ENCODE assay signal across 19 cellular contexts in genomic region chr5:6484446-6484845, GRCh38. TPM values are rescaled to one million over a fixed set of nuclear protein-coding genes. Genes with fewer than 3 reads are reported as not detected.
A peak's percentile ranks its signal among the peaks of the same experiment; 100 is the strongest.
DNase-seq lines count a peak whose midpoint lies in the region; ATAC-seq and TF ChIP-seq lines count a peak whose summit lies in the region.
"Had no signal": no experiment of that assay in that cellular context is flagged by ENCODE, and none has a peak within 500 bp of the region (broad histone marks: within the 10 kb centered on the region; RNA-seq: fewer than 3 reads in every experiment).

No MANE protein-coding gene starts in this region.

- peak; percentile 8 for TF ChIP-seq POLR2A in GM15510 (IDR thresholded peaks at IDR 0.05; ENCODE audit: borderline replicate concordance, extremely low read depth, insufficient read length)

- ATAC-seq in activated CD4-positive, alpha-beta T cell treated with anti-CD3 and anti-CD28 coated beads for 36 hours = no peak
- ATAC-seq in naive thymus-derived CD4-positive, alpha-beta T cell = no peak
- ATAC-seq in stimulated activated effector memory CD8-positive, alpha-beta T cell treated with anti-CD3 and anti-CD28 coated beads, Interleukin-12 subunit alpha, Interleukin-12 subunit beta, amount 100 ng/mL, for 72 hours = no peak
- no peak for ATAC-seq in GM19452 (IDR thresholded peaks at IDR 0.05; ENCODE audit: unreplicated experiment)
- ATAC-seq: K562 had no signal

- peak overlapping the region; percentile 90 for H3K9ac ChIP-seq in KMS-11

- H3K4me3 ChIP-seq in KMS-11 (IDR thresholded peaks at IDR 0.05; ENCODE audit: insufficient read depth, low read depth, low read length) = no peak overlapping the region
- H3K4me3 ChIP-seq in naive thymus-derived CD4-positive, alpha-beta T cell (ENCODE audit: low read length) = no peak overlapping the region
- H3K4me3 ChIP-seq: HAP-1, K562 had no signal

- H3K27me3 Mint-ChIP-seq in activated CD4-positive, alpha-beta T cell treated with anti-CD3 and anti-CD28 coated beads for 36 hours = peaks cover 2% of the 10 kb centered on the region
- H3K27me3 Mint-ChIP-seq in naive thymus-derived CD4-positive, alpha-beta T cell = peaks cover 0 to 15% (median 0%) of the 10 kb centered on the region in 5 donors

- H3K27ac ChIP-seq in KMS-11 = peak overlapping the region; percentile 99
- H3K27ac ChIP-seq in naive thymus-derived CD4-positive, alpha-beta T cell (ENCODE audit: low read depth, low read length) = no peak overlapping the region
- H3K27ac ChIP-seq: HL-60 had no signal

- no peak overlapping the region for H2AFZ ChIP-seq in KMS-11 (ENCODE audit: low read depth)

- H3K4me3 Mint-ChIP-seq in activated CD4-positive, alpha-beta T cell treated with anti-CD3 and anti-CD28 coated beads for 36 hours = no peak overlapping the region
- H3K4me3 Mint-ChIP-seq in naive thymus-derived CD4-positive, alpha-beta T cell = peak overlapping the region in 2 of 10 donors; percentile 8 to 21
- no peak overlapping the region for H3K4me3 Mint-ChIP-seq in stimulated activated effector memory CD8-positive, alpha-beta T cell treated with anti-CD3 and anti-CD28 coated beads, Interleukin-12 subunit alpha, Interleukin-12 subunit beta, amount 100 ng/mL, for 72 hours

- no peaks in the 10 kb centered on the region for H3K36me3 ChIP-seq in KMS-11 (ENCODE audit: insufficient read depth)
- H3K36me3 ChIP-seq in naive thymus-derived CD4-positive, alpha-beta T cell (ENCODE audit: control insufficient read depth in 2 of 3, insufficient read depth in 3 of 3, low read length in 3 of 3) = no peaks in the 10 kb centered on the region
- H3K36me3 ChIP-seq: HAP-1 had no signal

- peaks cover 24% of the 10 kb centered on the region for H3K4me1 Mint-ChIP-seq in activated CD4-positive, alpha-beta T cell treated with anti-CD3 and anti-CD28 coated beads for 36 hours
- H3K4me1 Mint-ChIP-seq in naive thymus-derived CD4-positive, alpha-beta T cell = peaks cover 2 to 30% (median 22%) of the 10 kb centered on the region in 7 donors
- peaks cover 6% of the 10 kb centered on the region for H3K4me1 Mint-ChIP-seq in stimulated activated effector memory CD8-positive, alpha-beta T cell treated with anti-CD3 and anti-CD28 coated beads, Interleukin-12 subunit alpha, Interleukin-12 subunit beta, amount 100 ng/mL, for 72 hours

- no peaks in the 10 kb centered on the region for H4K20me1 ChIP-seq in KMS-11 (ENCODE audit: insufficient read depth)

- TF ChIP-seq CTCF in KMS-11 (conservative IDR thresholded peaks at IDR 0.05; ENCODE audit: low read depth, low read length) = no peak

- H3K27me3 ChIP-seq in KMS-11 (ENCODE audit: insufficient read depth, low read depth) = no peaks in the 10 kb centered on the region
- no peaks in the 10 kb centered on the region for H3K27me3 ChIP-seq in naive thymus-derived CD4-positive, alpha-beta T cell (ENCODE audit: control insufficient read depth in 2 of 2, insufficient read depth in 2 of 2, low read length in 2 of 2)

- CTCF ChIA-PET in activated CD4-positive, alpha-beta T cell treated with anti-CD3 and anti-CD28 coated beads for 36 hours (lab: Charles Lee) = no interaction called here
- CTCF ChIA-PET in naive thymus-derived CD4-positive, alpha-beta T cell (lab: Charles Lee) = interaction anchor here (0.6 kb wide), 1 partner anchor 104 kb away, joined by 4 read pairs; no protein-coding TSS in a partner anchor

- no peaks in the 10 kb centered on the region for H3K9me3 Mint-ChIP-seq in activated CD4-positive, alpha-beta T cell treated with anti-CD3 and anti-CD28 coated beads for 36 hours (ENCODE audit: low read depth)
- H3K9me3 Mint-ChIP-seq in naive thymus-derived CD4-positive, alpha-beta T cell = no peaks in the 10 kb centered on the region
- H3K9me3 Mint-ChIP-seq in stimulated activated effector memory CD8-positive, alpha-beta T cell treated with anti-CD3 and anti-CD28 coated beads, Interleukin-12 subunit alpha, Interleukin-12 subunit beta, amount 100 ng/mL, for 72 hours = no peaks in the 10 kb centered on the region

- POLR2A ChIA-PET in activated CD4-positive, alpha-beta T cell treated with anti-CD3 and anti-CD28 coated beads for 36 hours (lab: Charles Lee) = no interaction called here
- POLR2A ChIA-PET in naive thymus-derived CD4-positive, alpha-beta T cell (lab: Charles Lee) = no interaction called here

- no peak for DNase-seq in activated CD4-positive, alpha-beta T cell treated with anti-CD3 and anti-CD28 coated beads for 36 hours
- no peak for DNase-seq in activated CD4-positive, alpha-beta T cell treated with anti-CD3 and anti-CD28 coated beads for 1 hour
- DNase-seq in naive thymus-derived CD4-positive, alpha-beta T cell = no peak
- DNase-seq in stimulated activated effector memory CD8-positive, alpha-beta T cell treated with anti-CD3 and anti-CD28 coated beads, Interleukin-12 subunit alpha, Interleukin-12 subunit beta, amount 100 ng/mL, for 72 hours (ENCODE audit: low spot score in 2 of 2) = no peak
- no peak for DNase-seq in NCI-H2107 treated with DMSO at 0.1 percent for 48 hours (lab: John Stamatoyannopoulos, UW; ENCODE audit: unreplicated experiment)
- DNase-seq: 8988T, C1 segment of cervical spinal cord, DMS153, NCI-H1092, NCI-H1694, NCI-H2107, NCI-H345, NCI-H69 had no signal

- no peaks in the 10 kb centered on the region for H3K9me3 ChIP-seq in naive thymus-derived CD4-positive, alpha-beta T cell (ENCODE audit: control insufficient read depth in 2 of 3, low read length in 3 of 3)
- H3K9me3 ChIP-seq: HAP-1 had no signal

- peak overlapping the region; percentile 0 for H3K27ac Mint-ChIP-seq in activated CD4-positive, alpha-beta T cell treated with anti-CD3 and anti-CD28 coated beads for 36 hours
- peak overlapping the region in 5 of 9 donors; percentile 8 to 89 (median 82) for H3K27ac Mint-ChIP-seq in naive thymus-derived CD4-positive, alpha-beta T cell
- no peak overlapping the region for H3K27ac Mint-ChIP-seq in stimulated activated effector memory CD8-positive, alpha-beta T cell treated with anti-CD3 and anti-CD28 coated beads, Interleukin-12 subunit alpha, Interleukin-12 subunit beta, amount 100 ng/mL, for 72 hours

- peak overlapping the region; percentile 66 for H3K4me2 ChIP-seq in KMS-11

- intact Hi-C loops in activated CD4-positive, alpha-beta T cell treated with anti-CD3 and anti-CD28 coated beads for 36 hours (cut with DNase I, micrococcal nuclease) = no loop called here
- intact Hi-C loops in naive thymus-derived CD4-positive, alpha-beta T cell (cut with micrococcal nuclease) = no loop called here

- no peaks in the 10 kb centered on the region for H3K36me3 Mint-ChIP-seq in activated CD4-positive, alpha-beta T cell treated with anti-CD3 and anti-CD28 coated beads for 36 hours (ENCODE audit: low read depth)
- no peaks in the 10 kb centered on the region for H3K36me3 Mint-ChIP-seq in naive thymus-derived CD4-positive, alpha-beta T cell
- no peaks in the 10 kb centered on the region for H3K36me3 Mint-ChIP-seq in stimulated activated effector memory CD8-positive, alpha-beta T cell treated with anti-CD3 and anti-CD28 coated beads, Interleukin-12 subunit alpha, Interleukin-12 subunit beta, amount 100 ng/mL, for 72 hours

- peaks cover 75% of the 10 kb centered on the region for H3K79me2 ChIP-seq in KMS-11 (ENCODE audit: insufficient read depth, low read depth)

- H3K4me1 ChIP-seq in KMS-11 (ENCODE audit: low read depth, poor library complexity, severe bottlenecking) = peaks cover 98% of the 10 kb centered on the region
- peaks cover 0 to 7% of the 10 kb centered on the region in 2 donors for H3K4me1 ChIP-seq in naive thymus-derived CD4-positive, alpha-beta T cell (ENCODE audit: control insufficient read depth in 2 of 2, insufficient read depth in 2 of 2, low read length in 2 of 2)
- H3K4me1 ChIP-seq: HAP-1 had no signal

RNA-seq across cellular contexts. Expression of gene UBE2QL1, which starts 35.8 kb away (rescaled TPM):
- not detected for total RNA-seq in activated CD4-positive, alpha-beta T cell treated with anti-CD3 and anti-CD28 coated beads for 36 hours
- under 1 TPM in 2 of 5 experiments, not detected in 3; 0.21 to 0.44 TPM for total RNA-seq in naive thymus-derived CD4-positive, alpha-beta T cell
- polyA plus RNA-seq in naive thymus-derived CD4-positive, alpha-beta T cell = not detected
- total RNA-seq: K562 had no signal
- polyA plus RNA-seq: K562 had no signal
